In genomic region chr19:4980838-4981680, GRCh38 we compare ENCODE assay signal across 1 cellular context.
TF ChIP-seq lines count a peak whose summit lies in the region.

No MANE protein-coding gene starts in this region.

TF ChIP-seq in IMR-90, 13 proteins besides CTCF, POLR2A, EP300 and RAD21 (continued from another document):
- TF ChIP-seq CHD1 (IDR thresholded peaks at IDR 0.05; ENCODE audit: low read depth, low read length) (no peak), FOS (IDR thresholded peaks at IDR 0.05; ENCODE audit: low read depth, low read length) (no peak), BHLHE40 (IDR thresholded peaks at IDR 0.05; ENCODE audit: low read depth, low read length) (no peak), USF2 (IDR thresholded peaks at IDR 0.05; ENCODE audit: low read depth, low read length) (no peak), MAZ (IDR thresholded peaks at IDR 0.05; ENCODE audit: borderline replicate concordance, low read depth, low read length) (no peak)
